30 cellular contexts compared by ENCODE assay signal in the genomic region with DNA sequence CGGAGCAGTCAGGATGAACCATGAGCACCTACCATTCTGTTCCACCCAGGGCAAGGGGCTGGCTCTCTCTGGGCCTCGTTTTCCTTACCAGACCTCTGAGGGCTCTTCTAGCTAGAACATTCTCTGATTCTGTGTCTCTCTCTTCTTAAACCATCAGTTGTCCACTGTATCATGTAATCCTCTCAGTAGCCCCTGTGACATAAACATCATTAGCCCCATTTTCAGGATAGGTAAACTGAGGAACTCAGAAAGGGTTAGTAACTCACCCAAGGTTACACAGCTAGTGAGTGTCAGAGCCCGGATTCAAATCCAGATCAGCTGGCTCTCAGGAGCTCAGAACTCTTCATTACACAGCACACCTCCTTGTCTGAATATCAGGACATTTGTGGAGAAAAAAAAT. TPM values are rescaled to one million over a fixed set of nuclear protein-coding genes. Genes with fewer than 3 reads are reported as not detected.
DNase-seq lines count a peak whose midpoint lies in the region; ATAC-seq, FAIRE-seq and TF ChIP-seq lines count a peak whose summit lies in the region.
"Had no signal": no experiment of that assay in that cellular context is flagged by ENCODE, and none has a peak within 500 bp of the region (broad histone marks: within the 10 kb centered on the region; RNA-seq: fewer than 3 reads in every experiment).

No MANE protein-coding gene starts in this region.

- WGBS in K562 (ENCODE audit: insufficient coverage, low coverage, missing lambda C conversion rate): 0% methylated on average over 3 of the region's 3 CpGs
- WGBS in neuronal stem cell (ENCODE audit: extremely low coverage in 2 of 2, insufficient read length in 2 of 2, insufficient replicate concordance in 1 of 2), 2 donors: no CpG with 5 or more reads among the region's 3 CpGs

- no peaks in the 10 kb centered on the region for H3K9me1 ChIP-seq in K562 (ENCODE audit: control insufficient read depth, insufficient read depth, low read length)

- H4K91ac ChIP-seq in neuronal stem cell (ENCODE audit: low read depth, low read length, poor library complexity): no peak overlapping the region

- H3K27me3 ChIP-seq in K562 (ENCODE audit: control insufficient read depth in 2 of 2, insufficient read depth in 2 of 2, low read length in 2 of 2) (peaks cover 0 to 6% of the 10 kb centered on the region in 2 experiments; a peak in 1 of 5 replicates), neuronal stem cell (ENCODE audit: control insufficient read depth in 3 of 3, insufficient read depth in 3 of 3, low read depth in 1 of 3, low read length in 3 of 3) (no peaks in the 10 kb centered on the region)
- H3K27me3 ChIP-seq: BE2C, BLaER1 had no signal

- DNase-seq in K562 (ENCODE audit: extremely low read depth in 1 of 4, low spot score in 3 of 4) (no peak), neuronal stem cell (ENCODE audit: low spot score) (no peak), GF-D8 (lab: John Stamatoyannopoulos, UW) (no peak), GM13977 (ENCODE audit: low spot score) (no peak)
- DNase-seq: 8988T; ACHN; BE2C; C1 segment of cervical spinal cord; CD4-positive, alpha-beta memory T cell; CD4-positive, CD25-positive, alpha-beta regulatory T cell; CD8-positive, alpha-beta memory T cell; COR-L47; DMS 273 treated with DMSO at 0.1 percent for 48 hours; DMS153; DMS53; DMS79; DND-41; EL; GDM1 had no signal

- no peak overlapping the region for H2BK15ac ChIP-seq in neuronal stem cell (ENCODE audit: low read length)

- no peak overlapping the region for H3K23ac ChIP-seq in neuronal stem cell (ENCODE audit: low read depth, low read length, poor library complexity)

- POLR2A ChIA-PET in HEK293 (lab: Yijun Ruan, JAX): no interaction called here
- POLR2A ChIA-PET in K562 (lab: Yijun Ruan, JAX): interaction anchor here (1.2 kb wide), 1 partner anchor 10 kb away, joined by 3 read pairs; no protein-coding TSS in a partner anchor

- H3K9ac ChIP-seq in K562 (ENCODE audit: insufficient read depth in 1 of 2, low read depth in 2 of 2, low read length in 2 of 2): no peak overlapping the region
- H3K9ac ChIP-seq in neuronal stem cell (ENCODE audit: low read depth, low read length, poor library complexity): no peak overlapping the region
- H3K9ac ChIP-seq: BLaER1 had no signal

- H4K20me1 ChIP-seq in K562 (replicated peaks; ENCODE audit: control insufficient read depth, insufficient read depth, low read length): 0 out of 2 replicates have a peak, but pooled peaks cover 2% of the 10 kb centered on the region
- H4K20me1 ChIP-seq: BLaER1 had no signal

- no TSS peak for BruUV-seq in K562 (replicated peaks; lab: Mats Ljungman, UMichigan)

- H2AK5ac ChIP-seq in neuronal stem cell (ENCODE audit: low read depth, low read length): peak overlapping the region; percentile 17

- H2BK12ac ChIP-seq in neuronal stem cell (ENCODE audit: low read length): no peak overlapping the region

- H2BK5ac ChIP-seq in neuronal stem cell (ENCODE audit: low read length): no peak overlapping the region

- in situ Hi-C loops in K562 (cut with MboI) (no loop called here), GM13977 (cut with MboI; ENCODE audit: low pct_unique_long_range_greater_than_20kb, low sequenced_read_pairs, unreplicated experiment) (no loop called here)

- no peak for FAIRE-seq in K562 (lab: Jason Lieb, UNC)
- FAIRE-seq: A204.1, GM12891, GM18507, GM19239 had no signal

- peaks cover 6% of the 10 kb centered on the region for H3K4me1 ChIP-seq in HEK293 (ENCODE audit: control insufficient read depth, insufficient read depth, low read length)
- H3K4me1 ChIP-seq in K562 (replicated peaks in 1 of 2; ENCODE audit: control insufficient read depth in 2 of 2, insufficient read depth in 2 of 2, low read length in 2 of 2): no peaks in the 10 kb centered on the region
- H3K4me1 ChIP-seq in neuronal stem cell (ENCODE audit: control insufficient read depth in 2 of 2, insufficient read depth in 1 of 2, low read depth in 1 of 2, low read length in 2 of 2): no peaks in the 10 kb centered on the region
- H3K4me1 ChIP-seq: BLaER1 had no signal

- H3K18ac ChIP-seq in neuronal stem cell (ENCODE audit: low read length): no peak overlapping the region

- H3K4me3 ChIP-seq in HEK293 (ENCODE audit: low read depth, low read length) (no peak overlapping the region), K562 (no peak overlapping the region), neuronal stem cell (ENCODE audit: low read length in 2 of 2) (no peak overlapping the region)
- H3K4me3 ChIP-seq: BLaER1 had no signal

- no peak overlapping the region for H3K4ac ChIP-seq in neuronal stem cell (ENCODE audit: low read length)

- H3K27ac ChIP-seq in HEK293 (ENCODE audit: extremely low read depth, low read depth, low read length) (no peak overlapping the region), K562 (ENCODE audit: extremely low read depth, low read depth, low read length) (no peak overlapping the region), neuronal stem cell (replicated peaks; ENCODE audit: low read length) (no peak overlapping the region)
- H3K27ac ChIP-seq: BLaER1 had no signal

- no peak overlapping the region for H3K14ac ChIP-seq in neuronal stem cell (ENCODE audit: low read length)

- no peaks in the 10 kb centered on the region for H3K9me3 ChIP-seq in HEK293 (ENCODE audit: control insufficient read depth, insufficient read depth, low read depth, low read length)
- no peaks in the 10 kb centered on the region for H3K9me3 ChIP-seq in K562 (replicated peaks; ENCODE audit: control insufficient read depth, insufficient read depth, low read depth, low read length)
- H3K9me3 ChIP-seq in neuronal stem cell (replicated peaks in 1 of 2; ENCODE audit: control insufficient read depth in 2 of 2, insufficient read depth in 1 of 2, low read depth in 1 of 2, low read length in 2 of 2): no peaks in the 10 kb centered on the region
- H3K9me3 ChIP-seq: BE2C, BLaER1 had no signal

- H4K8ac ChIP-seq in neuronal stem cell (ENCODE audit: low read depth, low read length): no peak overlapping the region

- no peak for TF ChIP-seq EP300 in K562 (IDR thresholded peaks at IDR 0.05; ENCODE audit: low read length)

- CTCF ChIA-PET in HEK293 (lab: Yijun Ruan, JAX) (no interaction called here), K562 (lab: Yijun Ruan, JAX; ENCODE audit: low intra/inter-chr PET ratio) (no interaction called here)

- TF ChIP-seq POLR2A in K562 (conservative IDR thresholded peaks at IDR 0.05): no peak

- no peak overlapping the region for H2BK120ac ChIP-seq in neuronal stem cell (ENCODE audit: low read depth, low read length)

- TF ChIP-seq CTCF in HEK293 (tag by site-specific recombination; IDR thresholded peaks at IDR 0.05): no peak
- no peak for TF ChIP-seq CTCF in K562 (IDR thresholded peaks at IDR 0.05 in 2 of 3, conservative IDR thresholded peaks at IDR 0.05 in 1 of 3; ENCODE audit: insufficient read depth in 2 of 3, low read depth in 1 of 3, low read length in 3 of 3)
- TF ChIP-seq CTCF in GM13977 (IDR thresholded peaks at IDR 0.05; ENCODE audit: extremely low read depth, insufficient read depth, missing control alignments): no peak

- no peak for TF ChIP-seq RAD21 in K562 (CRISPR knock-in tag; conservative IDR thresholded peaks at IDR 0.05 in 1 of 2, IDR thresholded peaks at IDR 0.05 in 1 of 2)

- H3K79me2 ChIP-seq in K562 (ENCODE audit: control insufficient read depth, insufficient read depth, low read length): no peaks in the 10 kb centered on the region

- H2AFZ ChIP-seq in K562 (ENCODE audit: low read depth, low read length) (no peak overlapping the region), neuronal stem cell (ENCODE audit: low read length) (no peak overlapping the region)

- intact Hi-C loops in K562 (cut with micrococcal nuclease): no loop called here

- no peak overlapping the region for H3K4me2 ChIP-seq in K562 (ENCODE audit: insufficient read depth, low read length)
- no peak overlapping the region for H3K4me2 ChIP-seq in neuronal stem cell (ENCODE audit: insufficient read depth, low read length, poor library complexity, severe bottlenecking)
- H3K4me2 ChIP-seq: BLaER1 had no signal

- H3K79me1 ChIP-seq in neuronal stem cell (ENCODE audit: low read depth, low read length): no peaks in the 10 kb centered on the region

- H3K36me3 ChIP-seq in HEK293 (ENCODE audit: control insufficient read depth in 2 of 2, insufficient read depth in 1 of 2, low read length in 2 of 2) (no peaks in the 10 kb centered on the region), K562 (ENCODE audit: control insufficient read depth, insufficient read depth, low read length) (no peaks in the 10 kb centered on the region), neuronal stem cell (replicated peaks in 1 of 2; ENCODE audit: control insufficient read depth in 2 of 2, insufficient read depth in 2 of 2, low read length in 2 of 2) (no peaks in the 10 kb centered on the region)
- H3K36me3 ChIP-seq: BE2C, BLaER1 had no signal

- ATAC-seq in K562 (no peak), GM21367 (IDR thresholded peaks at IDR 0.05; ENCODE audit: unreplicated experiment) (no peak)

TF ChIP-seq in HEK293, 187 proteins besides CTCF, POLR2A, EP300 and RAD21:
- TF ChIP-seq ZNF701 (tag by site-specific recombination; IDR thresholded peaks at IDR 0.05) (no peak), ZNF239 (tag by site-specific recombination; IDR thresholded peaks at IDR 0.05) (no peak), ZNF768 (tag by site-specific recombination; IDR thresholded peaks at IDR 0.05) (0 out of 2 replicates have a peak, but pooled peaks have one; percentile 19)

TF ChIP-seq in K562, 482 proteins besides CTCF, POLR2A, EP300 and RAD21 (continues in another document):
- TF ChIP-seq BCOR (IDR thresholded peaks at IDR 0.05) (peak; percentile 41; the same call in 1 of the 2 replicates), RBM25 (IDR thresholded peaks at IDR 0.05; ENCODE audit: low read depth, low read length, severe bottlenecking) (peak; percentile 83)

RNA-seq across cellular contexts. Expression of a gene that starts 22.8 kb away (rescaled TPM):
- not detected in 2 replicates for total RNA-seq in K562 (2011; cell fraction: chromatin; rRNA removed; ENCODE audit: low replicate concordance)
- not detected in 2 replicates for total RNA-seq in K562 (2011; cell fraction: nucleolus; rRNA removed)
- not detected in 2 replicates for total RNA-seq in K562 (2011; cell fraction: nucleoplasm; rRNA removed)
- total RNA-seq in K562 (2014; rRNA removed) (not detected in 2 replicates), K562 (2014; rRNA removed; fragmentation: Illumina TruSeq; extraction: Trizol) (not detected in 2 replicates), K562 (2015; rRNA removed; fragmentation: Illumina TruSeq; extraction: Trizol) (not detected in 2 replicates), K562 (2021) (not detected in 2 replicates)
- polyA plus RNA-seq in K562 (2011; rRNA removed) (not detected in 2 replicates), K562 (2014; fragmentation: Illumina TruSeq; extraction: Trizol) (not detected in 2 replicates), K562 (2014; fragmentation: Nextera tagmentation; extraction: Ambion mirVana) (not detected), K562 (2014; rRNA removed) (not detected in 2 replicates)
- polyA plus RNA-seq in K562 (2011; cell fraction: cytosol; rRNA removed): not detected in 2 replicates
- not detected in 2 replicates for polyA plus RNA-seq in K562 (2011; cell fraction: nucleus; rRNA removed)
- not detected in 2 replicates for polyA plus RNA-seq in K562 (2012)
- not detected in 2 replicates for polyA minus RNA-seq in K562 (2011; rRNA and poly(A)+ RNA removed)
- not detected in 2 replicates for polyA minus RNA-seq in K562 (2011; cell fraction: cytosol; rRNA and poly(A)+ RNA removed)
- not detected in 2 replicates for polyA minus RNA-seq in K562 (2011; cell fraction: nucleus; rRNA and poly(A)+ RNA removed)
- 5.2 TPM for polyA plus RNA-seq in neuronal stem cell (2013, experiment 1 of 2)
- polyA plus RNA-seq in neuronal stem cell (2013, experiment 2 of 2): 5.5 TPM
- total RNA-seq: CD4-positive, alpha-beta memory T cell; CD4-positive, CD25-positive, alpha-beta regulatory T cell; CD8-positive, alpha-beta memory T cell; Daoy; G401 had no signal
- polyA plus RNA-seq: AG04450; CD14-positive monocyte; CD4-positive, alpha-beta memory T cell; CD4-positive, CD25-positive, alpha-beta regulatory T cell; CD8-positive, alpha-beta memory T cell had no signal
